ENCODE assay signal across 28 cellular contexts in the genomic region with DNA sequence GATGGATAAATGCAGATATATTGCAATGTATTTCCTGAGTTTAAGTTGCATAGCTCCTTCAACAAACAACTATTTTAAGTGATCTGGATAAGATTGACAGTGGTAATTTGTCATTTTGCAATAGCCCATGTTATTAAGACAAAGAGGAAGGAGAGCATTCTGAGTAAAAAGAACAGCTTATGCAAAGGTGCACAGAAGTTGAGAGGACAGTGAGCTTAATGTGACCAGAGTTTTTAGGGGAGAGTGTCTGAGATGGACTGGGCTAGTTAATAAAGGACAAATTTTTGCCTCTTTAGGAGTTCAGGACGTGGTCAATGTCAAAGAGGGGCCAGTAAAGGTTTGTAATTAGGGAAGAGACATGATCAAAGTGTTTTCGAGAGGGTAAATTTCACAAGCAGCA. TPM values are rescaled to one million over a fixed set of nuclear protein-coding genes. Genes with fewer than 3 reads are reported as not detected.
DNase-seq lines count a peak whose midpoint lies in the region; ATAC-seq and TF ChIP-seq lines count a peak whose summit lies in the region.
"Had no signal": no experiment of that assay in that cellular context is flagged by ENCODE, and none has a peak within 500 bp of the region (broad histone marks: within the 10 kb centered on the region; RNA-seq: fewer than 3 reads in every experiment).

No MANE protein-coding gene starts in this region.

- intact Hi-C loops in activated T-helper 1 cell treated with anti-CD3 and anti-CD28 coated beads, Interleukin-12 subunit alpha, Interleukin-12 subunit beta, Interleukin-2, Interleukin-4 antibody, amounts not matched to agents 30 ng/mL and 10 ng/mL and 1 ng/mL, durations not matched to agents 14 hours and 24 hours and 36 hours (cut with micrococcal nuclease), result no loop called here

- H3K4me3 ChIP-seq in DOHH2 (ENCODE audit: low read length), result peak overlapping the region; percentile 70
- H3K4me3 ChIP-seq: breast epithelium, esophagus muscularis mucosa, gastrocnemius medialis, ovary, SK-N-MC, thoracic aorta had no signal

- H3F3A ChIP-seq in DOHH2 (ENCODE audit: control insufficient read depth, insufficient read depth), result peaks cover 57% of the 10 kb centered on the region

- DNase-seq in MV-4-11 (lab: John Stamatoyannopoulos, UW) (peak; percentile 54), T-helper 17 cell (no peak), medulla oblongata (ENCODE audit: extremely low spot score) (no peak)
- DNase-seq in stimulated activated naive B cell treated with anti-CD40 and anti-IgM and Interleukin-4, amounts not matched to agents 10 μg/mL and 1 μg/mL and 100 μg/mL, for 72 hours, result no peak
- no peak for DNase-seq in activated T-helper 1 cell treated with anti-CD3 and anti-CD28 coated beads, Interleukin-12 subunit alpha, Interleukin-12 subunit beta, Interleukin-2, Interleukin-4 antibody, amounts not matched to agents 30 ng/mL and 10 ng/mL and 1 ng/mL, durations not matched to agents 14 hours and 24 hours and 36 hours (ENCODE audit: low spot score)
- DNase-seq: activated CD4-positive, alpha-beta T cell treated with anti-CD3 and anti-CD28 coated beads, Interleukin-2, amount 50 U/mL, for 1 hour; activated CD8-positive, alpha-beta memory T cell treated with anti-CD3 and anti-CD28 coated beads, Interleukin-2, amount 10 ng/mL, durations not matched to agents 7 days and 5 days; activated naive CD4-positive, alpha-beta T cell treated with anti-CD3 and anti-CD28 coated beads, Interleukin-2, amount 10 ng/mL, durations not matched to agents 7 days and 5 days; amygdala; DMS79 treated with DMSO at 0.1 percent for 48 hours; gastrocnemius medialis; hippocampal formation; NCI-H1048; NCI-H2029 treated with DMSO at 0.1 percent for 48 hours; NCI-H226; ovary; retina; stimulated activated CD4-positive, alpha-beta T cell treated with anti-CD3 and anti-CD28 coated beads, Interleukin-2, amount 100 ng/mL, for 48 hours; stimulated activated naive CD4-positive, alpha-beta T cell treated with Interleukin-2 at 50 U/mL for 16 hours; T-helper 9 cell had no signal

- peaks cover 14% of the 10 kb centered on the region for H3K9me3 ChIP-seq in DOHH2 (ENCODE audit: control insufficient read depth, insufficient read depth, low read length)
- no peaks in the 10 kb centered on the region for H3K9me3 ChIP-seq in T-helper 17 cell (ENCODE audit: control insufficient read depth, low read length, poor library complexity, severe bottlenecking)
- H3K9me3 ChIP-seq: ovary had no signal

- H3K4me1 ChIP-seq in DOHH2 (ENCODE audit: control insufficient read depth, low read length), result peaks cover 68% of the 10 kb centered on the region
- H3K4me1 ChIP-seq: breast epithelium had no signal

- H3K27me3 ChIP-seq in DOHH2 (ENCODE audit: control insufficient read depth, low read length), result no peaks in the 10 kb centered on the region
- H3K27me3 ChIP-seq: breast epithelium, esophagus muscularis mucosa, gastrocnemius medialis, ovary had no signal

- H3K4me3 Mint-ChIP-seq in T-helper 17 cell, result no peak overlapping the region
- H3K4me3 Mint-ChIP-seq in stimulated activated naive B cell treated with anti-CD40 and anti-IgM and Interleukin-4, amounts not matched to agents 10 μg/mL and 1 μg/mL and 100 μg/mL, for 72 hours, result no peak overlapping the region
- no peak overlapping the region for H3K4me3 Mint-ChIP-seq in activated T-helper 1 cell treated with anti-CD3 and anti-CD28 coated beads, Interleukin-12 subunit alpha, Interleukin-12 subunit beta, Interleukin-2, Interleukin-4 antibody, amounts not matched to agents 30 ng/mL and 10 ng/mL and 1 ng/mL, durations not matched to agents 14 hours and 24 hours and 36 hours
- H3K4me3 Mint-ChIP-seq: activated CD8-positive, alpha-beta memory T cell treated with anti-CD3 and anti-CD28 coated beads, Interleukin-2, amount 10 ng/mL, durations not matched to agents 7 days and 5 days; activated naive CD4-positive, alpha-beta T cell treated with anti-CD3 and anti-CD28 coated beads, Interleukin-2, amount 10 ng/mL, durations not matched to agents 7 days and 5 days; nephron had no signal

- H3K4me1 Mint-ChIP-seq in T-helper 17 cell, result peaks cover 27% of the 10 kb centered on the region
- peaks cover 34 to 49% of the 10 kb centered on the region in 2 donors for H3K4me1 Mint-ChIP-seq in stimulated activated naive B cell treated with anti-CD40 and anti-IgM and Interleukin-4, amounts not matched to agents 10 μg/mL and 1 μg/mL and 100 μg/mL, for 72 hours
- peaks cover 26% of the 10 kb centered on the region for H3K4me1 Mint-ChIP-seq in activated T-helper 1 cell treated with anti-CD3 and anti-CD28 coated beads, Interleukin-12 subunit alpha, Interleukin-12 subunit beta, Interleukin-2, Interleukin-4 antibody, amounts not matched to agents 30 ng/mL and 10 ng/mL and 1 ng/mL, durations not matched to agents 14 hours and 24 hours and 36 hours (ENCODE audit: low read depth)
- H3K4me1 Mint-ChIP-seq: nephron had no signal

- H3K36me3 ChIP-seq in DOHH2 (ENCODE audit: control insufficient read depth, low read length), result peaks cover 23% of the 10 kb centered on the region
- H3K36me3 ChIP-seq: breast epithelium, esophagus muscularis mucosa, ovary, thoracic aorta had no signal

- H3K9me2 ChIP-seq in DOHH2 (replicated peaks; ENCODE audit: control insufficient read depth, low read length), result no peaks in the 10 kb centered on the region

- no peaks in the 10 kb centered on the region for H3K79me2 ChIP-seq in DOHH2 (ENCODE audit: control insufficient read depth, low read length)

- H4K20me1 ChIP-seq in DOHH2 (ENCODE audit: control insufficient read depth, insufficient read depth, low read depth, low read length), result no peaks in the 10 kb centered on the region

- H3K4me2 ChIP-seq in DOHH2 (ENCODE audit: low read length), result peak overlapping the region; percentile 93

- peak overlapping the region; percentile 97 for H3K27ac ChIP-seq in DOHH2 (ENCODE audit: low read depth, low read length)
- H3K27ac ChIP-seq: breast epithelium, esophagus muscularis mucosa, gastrocnemius medialis, ovary, SK-N-MC, thoracic aorta had no signal

- H3K9me3 Mint-ChIP-seq in stimulated activated naive B cell treated with anti-CD40 and anti-IgM and Interleukin-4, amounts not matched to agents 10 μg/mL and 1 μg/mL and 100 μg/mL, for 72 hours, result peaks cover 4 to 7% of the 10 kb centered on the region in 2 donors
- peaks cover 13% of the 10 kb centered on the region for H3K9me3 Mint-ChIP-seq in activated T-helper 1 cell treated with anti-CD3 and anti-CD28 coated beads, Interleukin-12 subunit alpha, Interleukin-12 subunit beta, Interleukin-2, Interleukin-4 antibody, amounts not matched to agents 30 ng/mL and 10 ng/mL and 1 ng/mL, durations not matched to agents 14 hours and 24 hours and 36 hours

- peaks cover under 1% of the 10 kb centered on the region for H3K36me3 Mint-ChIP-seq in T-helper 17 cell (ENCODE audit: low read depth)
- H3K36me3 Mint-ChIP-seq in stimulated activated naive B cell treated with anti-CD40 and anti-IgM and Interleukin-4, amounts not matched to agents 10 μg/mL and 1 μg/mL and 100 μg/mL, for 72 hours, result peaks cover 14 to 19% of the 10 kb centered on the region in 2 donors
- peaks cover 2% of the 10 kb centered on the region for H3K36me3 Mint-ChIP-seq in activated T-helper 1 cell treated with anti-CD3 and anti-CD28 coated beads, Interleukin-12 subunit alpha, Interleukin-12 subunit beta, Interleukin-2, Interleukin-4 antibody, amounts not matched to agents 30 ng/mL and 10 ng/mL and 1 ng/mL, durations not matched to agents 14 hours and 24 hours and 36 hours (ENCODE audit: low read depth)

- H3K27ac Mint-ChIP-seq in T-helper 17 cell, result peak overlapping the region; percentile 63
- H3K27ac Mint-ChIP-seq in stimulated activated naive B cell treated with anti-CD40 and anti-IgM and Interleukin-4, amounts not matched to agents 10 μg/mL and 1 μg/mL and 100 μg/mL, for 72 hours, result peak overlapping the region; percentile 87
- H3K27ac Mint-ChIP-seq in activated T-helper 1 cell treated with anti-CD3 and anti-CD28 coated beads, Interleukin-12 subunit alpha, Interleukin-12 subunit beta, Interleukin-2, Interleukin-4 antibody, amounts not matched to agents 30 ng/mL and 10 ng/mL and 1 ng/mL, durations not matched to agents 14 hours and 24 hours and 36 hours, result no peak overlapping the region
- H3K27ac Mint-ChIP-seq: activated CD8-positive, alpha-beta memory T cell treated with anti-CD3 and anti-CD28 coated beads, Interleukin-2, amount 10 ng/mL, durations not matched to agents 7 days and 5 days; activated naive CD4-positive, alpha-beta T cell treated with anti-CD3 and anti-CD28 coated beads, Interleukin-2, amount 10 ng/mL, durations not matched to agents 7 days and 5 days; nephron had no signal

- ATAC-seq in T-helper 17 cell (no peak), HG03039 (IDR thresholded peaks at IDR 0.05; ENCODE audit: unreplicated experiment) (no peak)
- no peak for ATAC-seq in stimulated activated naive B cell treated with anti-CD40 and anti-IgM and Interleukin-4, amounts not matched to agents 10 μg/mL and 1 μg/mL and 100 μg/mL, for 72 hours (replicated peaks)
- ATAC-seq: activated CD8-positive, alpha-beta memory T cell treated with anti-CD3 and anti-CD28 coated beads, Interleukin-2, amount 10 ng/mL, durations not matched to agents 7 days and 5 days; gastrocnemius medialis; left lobe of liver had no signal

- H3K27me3 Mint-ChIP-seq in T-helper 17 cell, result no peaks in the 10 kb centered on the region
- H3K27me3 Mint-ChIP-seq in stimulated activated naive B cell treated with anti-CD40 and anti-IgM and Interleukin-4, amounts not matched to agents 10 μg/mL and 1 μg/mL and 100 μg/mL, for 72 hours, result no peaks in the 10 kb centered on the region
- no peaks in the 10 kb centered on the region for H3K27me3 Mint-ChIP-seq in activated T-helper 1 cell treated with anti-CD3 and anti-CD28 coated beads, Interleukin-12 subunit alpha, Interleukin-12 subunit beta, Interleukin-2, Interleukin-4 antibody, amounts not matched to agents 30 ng/mL and 10 ng/mL and 1 ng/mL, durations not matched to agents 14 hours and 24 hours and 36 hours (ENCODE audit: insufficient read depth)
- H3K27me3 Mint-ChIP-seq: activated CD8-positive, alpha-beta memory T cell treated with anti-CD3 and anti-CD28 coated beads, Interleukin-2, amount 10 ng/mL, durations not matched to agents 7 days and 5 days; activated naive CD4-positive, alpha-beta T cell treated with anti-CD3 and anti-CD28 coated beads, Interleukin-2, amount 10 ng/mL, durations not matched to agents 7 days and 5 days had no signal

- no peak for TF ChIP-seq CTCF in DOHH2 (IDR thresholded peaks at IDR 0.05; ENCODE audit: low read depth, low read length, poor library complexity, severe bottlenecking)

RNA-seq across cellular contexts. Expression of a gene that starts 48.8 kb away (rescaled TPM):
- total RNA-seq in T-helper 17 cell, result 1 to 10 TPM; 2.5 to 2.8 TPM
- 8.8 TPM in 2 replicates for total RNA-seq in activated T-helper 1 cell treated with anti-CD3 and anti-CD28 coated beads, Interleukin-12 subunit alpha, Interleukin-12 subunit beta, Interleukin-2, Interleukin-4 antibody, amounts not matched to agents 30 ng/mL and 10 ng/mL and 1 ng/mL, durations not matched to agents 14 hours and 24 hours and 36 hours
